8 cellular contexts compared by ENCODE assay signal in genomic region chr18:41391616-41392610, GRCh38.
A peak's percentile ranks its signal among the peaks of the same experiment; 100 is the strongest.
DNase-seq lines count a peak whose midpoint lies in the region; ATAC-seq and TF ChIP-seq lines count a peak whose summit lies in the region.

No MANE protein-coding gene starts in this region.

- DNase-seq in GM13977 (ENCODE audit: low spot score) (peak; percentile 31), NAMALWA (ENCODE audit: low spot score) (peak; percentile 40), SHP77 treated with DMSO at 0.1 percent for 48 hours (lab: John Stamatoyannopoulos, UW) (peak; percentile 79), fibroblast of peridontal ligament (ENCODE audit: extremely low read depth) (peak; percentile 61), nucleus accumbens (lab: John Stamatoyannopoulos, UW) (peak in 37 of 56 donors; percentile 2 to 66 (median 12))

- ATAC-seq in GM21825 (IDR thresholded peaks at IDR 0.05; ENCODE audit: unreplicated experiment) (no peak), GM18517 (IDR thresholded peaks at IDR 0.05; ENCODE audit: unreplicated experiment) (no peak)

- TF ChIP-seq CTCF in 22Rv1 (IDR thresholded peaks at IDR 0.05) (peak; percentile 88), GM13977 (IDR thresholded peaks at IDR 0.05; ENCODE audit: extremely low read depth, insufficient read depth, missing control alignments) (peak; percentile 58)

- in situ Hi-C loops in GM13977 (cut with MboI; ENCODE audit: low pct_unique_long_range_greater_than_20kb, low sequenced_read_pairs, unreplicated experiment), result no loop called here

- H3K27ac ChIP-seq in 22Rv1, result no peak overlapping the region

Comparison
In these comparisons a context has a peak if more than half of its experiments do, and no peak if none do; other contexts are left out.
1. DNase-seq: peak in every context shown above with its lines; median percentile 79 in SHP77 treated with DMSO at 0.1 percent for 48 hours; 61 in fibroblast of peridontal ligament; 40 in NAMALWA; 31 in GM13977; 12 in nucleus accumbens.